In the genomic region with DNA sequence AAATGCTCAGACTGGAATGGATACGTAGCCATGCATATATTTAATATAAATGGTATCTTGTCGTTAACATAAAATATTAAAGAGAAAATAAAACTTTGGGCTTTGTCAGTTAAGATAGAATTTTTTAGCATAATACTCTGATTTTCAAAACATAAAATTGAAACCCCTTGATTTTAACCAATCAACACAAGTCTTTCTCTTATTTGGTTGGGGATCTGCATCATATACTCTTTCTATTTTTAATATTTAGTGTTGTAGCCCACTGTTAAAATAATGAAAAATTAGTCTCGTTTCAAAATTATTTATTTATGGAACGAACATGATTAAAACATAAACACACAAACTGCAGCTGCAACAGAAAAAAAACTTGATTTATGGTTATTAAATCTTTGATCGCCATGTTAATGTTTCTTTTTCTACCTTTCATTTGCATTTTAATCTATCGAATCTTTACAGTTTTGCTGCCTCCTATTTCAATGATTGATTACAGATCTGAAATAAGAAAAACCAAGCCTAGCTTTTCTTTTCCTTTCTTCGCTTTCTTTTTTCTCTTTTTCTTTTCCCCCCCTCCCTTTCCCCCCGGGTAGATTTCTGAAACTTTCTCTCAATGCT, we compare ENCODE assay signal across 13 cellular contexts.
DNase-seq lines count a peak whose midpoint lies in the region; ATAC-seq and TF ChIP-seq lines count a peak whose summit lies in the region.
"Had no signal": no experiment of that assay in that cellular context is flagged by ENCODE, and none has a peak within 500 bp of the region (broad histone marks: within the 10 kb centered on the region; RNA-seq: fewer than 3 reads in every experiment).

No MANE protein-coding gene starts in this region.

- H3K4me3 ChIP-seq in endodermal cell (ENCODE audit: low read length) (peak overlapping the region; percentile 67), mesodermal cell (ENCODE audit: extremely low read depth, insufficient read depth, low read length, poor library complexity, severe bottlenecking) (peak overlapping the region; percentile 29), upper lobe of left lung (peak overlapping the region in 2 of 4 donors; percentile 42 to 47), aorta (ENCODE audit: low read length in 2 of 2) (no peak overlapping the region)
- H3K4me3 ChIP-seq: PC-9 had no signal

- TF ChIP-seq EP300 in upper lobe of left lung (IDR thresholded peaks at IDR 0.05): no peak

- TF ChIP-seq CTCF in endodermal cell (conservative IDR thresholded peaks at IDR 0.05) (no peak), upper lobe of left lung (IDR thresholded peaks at IDR 0.05) (no peak)

- H3K4me1 ChIP-seq in endodermal cell (ENCODE audit: control insufficient read depth, insufficient read depth, low read length) (peaks cover 2% of the 10 kb centered on the region), mesodermal cell (ENCODE audit: control insufficient read depth, insufficient read depth, low read length, poor library complexity, severe bottlenecking) (peaks cover 15% of the 10 kb centered on the region), upper lobe of left lung (peaks cover 21 to 36% (median 23%) of the 10 kb centered on the region in 4 donors), aorta (ENCODE audit: control insufficient read depth in 1 of 2, insufficient read depth in 2 of 2, low read length in 2 of 2) (no peaks in the 10 kb centered on the region)

- peak overlapping the region; percentile 26 for H3K27ac Mint-ChIP-seq in activated CD4-positive, alpha-beta memory T cell treated with anti-CD3 and anti-CD28 coated beads, Interleukin-2, amount 10 ng/mL, durations not matched to agents 7 days and 5 days
- H3K27ac Mint-ChIP-seq in activated CD4-positive, alpha-beta memory T cell treated with anti-CD3 and anti-CD28 coated beads for 36 hours: no peak overlapping the region
- H3K27ac Mint-ChIP-seq in endodermal cell: no peak overlapping the region

- H3K27me3 ChIP-seq in endodermal cell (ENCODE audit: control insufficient read depth, insufficient read depth, low read length, poor library complexity, severe bottlenecking) (peaks cover 97% of the 10 kb centered on the region), upper lobe of left lung (peaks cover 0 to 56% (median 21%) of the 10 kb centered on the region in 4 donors), aorta (ENCODE audit: control insufficient read depth in 1 of 2, insufficient read depth in 2 of 2, low read length in 1 of 2) (no peaks in the 10 kb centered on the region)

- CTCF ChIA-PET in activated CD4-positive, alpha-beta memory T cell treated with anti-CD3 and anti-CD28 coated beads, Interleukin-2, amount 10 ng/mL, durations not matched to agents 7 days and 5 days (lab: Charles Lee): interaction anchor here (0.6 to 0.8 kb wide), 2 partner anchors 141 to 490 kb away, joined by 3 read pairs; no protein-coding TSS in a partner anchor
- CTCF ChIA-PET in activated CD4-positive, alpha-beta memory T cell treated with anti-CD3 and anti-CD28 coated beads for 36 hours (lab: Charles Lee): no interaction called here

- H3K4me1 Mint-ChIP-seq in activated CD4-positive, alpha-beta memory T cell treated with anti-CD3 and anti-CD28 coated beads, Interleukin-2, amount 10 ng/mL, durations not matched to agents 7 days and 5 days: peaks cover under 1% of the 10 kb centered on the region
- H3K4me1 Mint-ChIP-seq in activated CD4-positive, alpha-beta memory T cell treated with anti-CD3 and anti-CD28 coated beads for 36 hours (ENCODE audit: low read depth): peaks cover under 1% of the 10 kb centered on the region
- H3K4me1 Mint-ChIP-seq in endodermal cell: peaks cover 26% of the 10 kb centered on the region

- intact Hi-C loops in activated CD4-positive, alpha-beta memory T cell treated with anti-CD3 and anti-CD28 coated beads for 36 hours (cut with micrococcal nuclease): no loop called here
- intact Hi-C loops in aorta (cut with DNase I): loop anchor here (10.0 kb wide), 3 partner anchors 264 to 1264 kb away; no protein-coding TSS in a partner anchor

- DNase-seq in activated CD4-positive, alpha-beta memory T cell treated with anti-CD3 and anti-CD28 coated beads, Interleukin-2, amount 10 ng/mL, durations not matched to agents 7 days and 5 days: no peak
- DNase-seq in activated CD4-positive, alpha-beta memory T cell treated with anti-CD3 and anti-CD28 coated beads for 36 hours: no peak
- DNase-seq in endodermal cell (no peak), upper lobe of left lung (no peak), aorta (no peak), NOMO-1 (lab: John Stamatoyannopoulos, UW; ENCODE audit: unreplicated experiment in 2 of 2) (no peak)
- DNase-seq in activated CD4-positive, alpha-beta T cell treated with anti-CD3 and anti-CD28 coated beads for 1 hour: no peak
- DNase-seq: activated CD4-positive, alpha-beta T cell treated with anti-CD3 and anti-CD28 coated beads for 48 hours; NCI-H2029 treated with DMSO at 0.1 percent for 48 hours; NCI-H526 treated with DMSO at 0.1 percent for 48 hours; PC-9; T-cell had no signal

- TF ChIP-seq POLR2A in upper lobe of left lung (IDR thresholded peaks at IDR 0.05): no peak

- no peaks in the 10 kb centered on the region for H3K9me3 ChIP-seq in endodermal cell (ENCODE audit: control insufficient read depth, low read length)
- no peaks in the 10 kb centered on the region for H3K9me3 ChIP-seq in mesodermal cell (ENCODE audit: control insufficient read depth, low read length)
- H3K9me3 ChIP-seq in upper lobe of left lung: no peaks in the 10 kb centered on the region
- H3K9me3 ChIP-seq in aorta (ENCODE audit: control insufficient read depth, low read length): no peaks in the 10 kb centered on the region

- H3K27me3 Mint-ChIP-seq in activated CD4-positive, alpha-beta memory T cell treated with anti-CD3 and anti-CD28 coated beads, Interleukin-2, amount 10 ng/mL, durations not matched to agents 7 days and 5 days: peaks cover 44% of the 10 kb centered on the region
- H3K27me3 Mint-ChIP-seq in activated CD4-positive, alpha-beta memory T cell treated with anti-CD3 and anti-CD28 coated beads for 36 hours: peaks cover 41% of the 10 kb centered on the region
- peaks cover 9% of the 10 kb centered on the region for H3K27me3 Mint-ChIP-seq in endodermal cell (ENCODE audit: insufficient read depth)

- 0 to 5% methylated on average over 3 to 5 of the region's 8 CpGs for WGBS in endodermal cell (ENCODE audit: insufficient coverage in 1 of 2, insufficient read length in 1 of 2), 2 experiments
- 0% methylated on average over 2 of the region's 8 CpGs; no CpG with 5 or more reads in 1 of the 2 experiments for WGBS in mesodermal cell (ENCODE audit: insufficient coverage in 2 of 2), 2 experiments
- WGBS in upper lobe of left lung, 2 donors: 17 to 25% methylated on average over 8 of the region's 8 CpGs
- 59 to 64% methylated on average over 8 of the region's 8 CpGs for WGBS in aorta, 2 donors

- POLR2A ChIA-PET in activated CD4-positive, alpha-beta memory T cell treated with anti-CD3 and anti-CD28 coated beads, Interleukin-2, amount 10 ng/mL, durations not matched to agents 7 days and 5 days (lab: Charles Lee): no interaction called here
- POLR2A ChIA-PET in activated CD4-positive, alpha-beta memory T cell treated with anti-CD3 and anti-CD28 coated beads for 36 hours (lab: Charles Lee): interaction anchor here (0.8 kb wide), 1 partner anchor 164 kb away, joined by 3 read pairs; no protein-coding TSS in a partner anchor

- H3K36me3 ChIP-seq in endodermal cell (ENCODE audit: control insufficient read depth, insufficient read depth, low read length) (no peaks in the 10 kb centered on the region), mesodermal cell (ENCODE audit: control insufficient read depth, insufficient read depth, low read length) (no peaks in the 10 kb centered on the region), upper lobe of left lung (no peaks in the 10 kb centered on the region), aorta (ENCODE audit: control insufficient read depth in 1 of 2, insufficient read depth in 2 of 2, low read length in 1 of 2) (no peaks in the 10 kb centered on the region)

- ATAC-seq in upper lobe of left lung (ENCODE audit: low FRiP score in 2 of 2): no peak
- no peak for ATAC-seq in aorta (ENCODE audit: low FRiP score)
- ATAC-seq: T-cell had no signal

- H3K9me3 Mint-ChIP-seq in activated CD4-positive, alpha-beta memory T cell treated with anti-CD3 and anti-CD28 coated beads, Interleukin-2, amount 10 ng/mL, durations not matched to agents 7 days and 5 days: no peaks in the 10 kb centered on the region
- H3K9me3 Mint-ChIP-seq in activated CD4-positive, alpha-beta memory T cell treated with anti-CD3 and anti-CD28 coated beads for 36 hours: no peaks in the 10 kb centered on the region
- H3K9me3 Mint-ChIP-seq in endodermal cell: no peaks in the 10 kb centered on the region
- H3K9me3 Mint-ChIP-seq: T-cell had no signal

- no peak overlapping the region for H3K9ac ChIP-seq in endodermal cell (ENCODE audit: extremely low read depth, low read length, poor library complexity, severe bottlenecking)

- no peak overlapping the region for H3K4me3 Mint-ChIP-seq in activated CD4-positive, alpha-beta memory T cell treated with anti-CD3 and anti-CD28 coated beads, Interleukin-2, amount 10 ng/mL, durations not matched to agents 7 days and 5 days
- H3K4me3 Mint-ChIP-seq in activated CD4-positive, alpha-beta memory T cell treated with anti-CD3 and anti-CD28 coated beads for 36 hours: no peak overlapping the region
- no peak overlapping the region for H3K4me3 Mint-ChIP-seq in endodermal cell
- H3K4me3 Mint-ChIP-seq: T-cell had no signal

- no peaks in the 10 kb centered on the region for H3K36me3 Mint-ChIP-seq in activated CD4-positive, alpha-beta memory T cell treated with anti-CD3 and anti-CD28 coated beads, Interleukin-2, amount 10 ng/mL, durations not matched to agents 7 days and 5 days (ENCODE audit: low read depth)
- H3K36me3 Mint-ChIP-seq in activated CD4-positive, alpha-beta memory T cell treated with anti-CD3 and anti-CD28 coated beads for 36 hours: peaks cover 2% of the 10 kb centered on the region
- no peaks in the 10 kb centered on the region for H3K36me3 Mint-ChIP-seq in endodermal cell (ENCODE audit: low read depth)
- H3K36me3 Mint-ChIP-seq: T-cell had no signal

- H3K27ac ChIP-seq in endodermal cell (ENCODE audit: low read depth, low read length) (no peak overlapping the region), mesodermal cell (ENCODE audit: low read depth, low read length, severe bottlenecking) (peak overlapping the region; percentile 47), upper lobe of left lung (peak overlapping the region; percentile 81 to 93 (median 90)), aorta (ENCODE audit: low read depth in 1 of 2, low read length in 2 of 2) (no peak overlapping the region)
- H3K27ac ChIP-seq: PC-9 had no signal

Comparison
In these comparisons a context has a peak if more than half of its experiments do, and no peak if none do; other contexts are left out.
1. H3K27ac ChIP-seq: peak in mesodermal cell (single experiment) and upper lobe of left lung (4 of 4); none in endodermal cell (single experiment) and aorta (0 of 2).
2. H3K4me3 ChIP-seq: peak in endodermal cell (single experiment) and mesodermal cell (single experiment); none in aorta (0 of 2).